Comparison of ENCODE assay signal across 23 cellular contexts in genomic region chr2:117718048-117718447, GRCh38.
"Had no signal": no experiment of that assay in that cellular context is flagged by ENCODE, and none has a peak within 500 bp of the region (broad histone marks: within the 10 kb centered on the region; RNA-seq: fewer than 3 reads in every experiment).

No MANE protein-coding gene starts in this region.

- H3K27me3 ChIP-seq: colonic mucosa, MG63, Peyer's patch had no signal

- ATAC-seq: activated CD4-positive, CD25-positive, alpha-beta regulatory T cell treated with anti-CD3 and anti-CD28 coated beads, Interleukin-2, amount 50 U/mL, for 24 hours; activated CD8-positive, alpha-beta T cell treated with anti-CD3 and anti-CD28 coated beads for 36 hours; activated T-cell treated with anti-CD3 and anti-CD28 coated beads, Interleukin-2, amount 50 U/mL, for 72 hours had no signal

- H3K27me3 Mint-ChIP-seq: activated CD8-positive, alpha-beta T cell treated with anti-CD3 and anti-CD28 coated beads for 36 hours; activated naive CD4-positive, alpha-beta T cell treated with anti-CD3 and anti-CD28 coated beads, Interleukin-2, amount 10 ng/mL, durations not matched to agents 7 days and 5 days; activated naive CD8-positive, alpha-beta T cell treated with anti-CD3 and anti-CD28 coated beads for 36 hours had no signal

- H3K4me1 ChIP-seq: colonic mucosa, Peyer's patch, SJCRH30 had no signal

- H3K4me3 Mint-ChIP-seq: activated CD8-positive, alpha-beta T cell treated with anti-CD3 and anti-CD28 coated beads for 36 hours; activated naive CD4-positive, alpha-beta T cell treated with anti-CD3 and anti-CD28 coated beads, Interleukin-2, amount 10 ng/mL, durations not matched to agents 7 days and 5 days; activated naive CD8-positive, alpha-beta T cell treated with anti-CD3 and anti-CD28 coated beads for 36 hours; activated T-cell treated with anti-CD3 and anti-CD28 coated beads, Interleukin-2, amount 50 U/mL, for 72 hours; T-helper 1 cell treated with Interleukin-12 subunit alpha and Interleukin-12 subunit beta and Interleukin-4 antibody, amounts not matched to agents 30 μg/mL and 1 μg/mL, for 36 hours had no signal

- H3K4me3 ChIP-seq: colonic mucosa, MG63, Peyer's patch, SJCRH30 had no signal

- H3K9me3 Mint-ChIP-seq: activated CD8-positive, alpha-beta T cell treated with anti-CD3 and anti-CD28 coated beads for 36 hours; activated naive CD4-positive, alpha-beta T cell treated with anti-CD3 and anti-CD28 coated beads, Interleukin-2, amount 10 ng/mL, durations not matched to agents 7 days and 5 days; activated T-helper 2 cell treated with anti-CD3 and anti-CD28 coated beads, Interferon-gamma antibody, Interleukin-2, Interleukin-4, amounts not matched to agents 10 μg/mL and 5 μg/mL and 100 μg/mL, durations not matched to agents 14 hours and 24 hours and 36 hours; T-helper 1 cell treated with Interleukin-12 subunit alpha and Interleukin-12 subunit beta and Interleukin-4 antibody, amounts not matched to agents 30 μg/mL and 1 μg/mL, for 36 hours had no signal

- H3K27ac ChIP-seq: colonic mucosa, Peyer's patch, RWPE1, SJCRH30 had no signal

- H3K36me3 ChIP-seq: colonic mucosa, MG63, Peyer's patch, SJCRH30 had no signal

- DNase-seq: activated CD4-positive, alpha-beta T cell treated with anti-CD3 and anti-CD28 coated beads for 4 hours; activated CD8-positive, alpha-beta memory T cell treated with anti-CD3 and anti-CD28 coated beads, Interleukin-2, amount 50 U/mL, for 4 hours; activated CD8-positive, alpha-beta T cell treated with anti-CD3 and anti-CD28 coated beads for 36 hours; activated gamma-delta T cell treated with Interleukin-2 at 50 U/mL for 16 hours; activated naive CD4-positive, alpha-beta T cell treated with anti-CD3 and anti-CD28 coated beads, Interleukin-2, amount 10 ng/mL, durations not matched to agents 7 days and 5 days; activated naive CD8-positive, alpha-beta T cell treated with anti-CD3 and anti-CD28 coated beads for 36 hours; activated T-cell treated with anti-CD3 and anti-CD28 coated beads, Interleukin-2, amount 50 U/mL, for 72 hours; cerebellar nuclear complex; colonic mucosa; MG63; MV-4-11; NCI-H1930; NCI-H2107; NCI-H446 treated with DMSO at 0.1 percent for 48 hours; NCI-H526 treated with DMSO at 0.1 percent for 48 hours; NK-92 treated with Interleukin-12 subunit alpha and Interleukin-12 subunit beta, amount 100 ng/mL, for 24 hours; Peyer's patch; Right ventricle myocardium superior; SJCRH30 had no signal

- H3K9me3 ChIP-seq: colonic mucosa, MG63, Peyer's patch, SJCRH30 had no signal

- H3K27ac Mint-ChIP-seq: activated CD8-positive, alpha-beta T cell treated with anti-CD3 and anti-CD28 coated beads for 36 hours; activated naive CD4-positive, alpha-beta T cell treated with anti-CD3 and anti-CD28 coated beads, Interleukin-2, amount 10 ng/mL, durations not matched to agents 7 days and 5 days; activated naive CD8-positive, alpha-beta T cell treated with anti-CD3 and anti-CD28 coated beads for 36 hours; activated T-cell treated with anti-CD3 and anti-CD28 coated beads, Interleukin-2, amount 50 U/mL, for 72 hours; activated T-helper 2 cell treated with anti-CD3 and anti-CD28 coated beads, Interferon-gamma antibody, Interleukin-2, Interleukin-4, amounts not matched to agents 10 μg/mL and 5 μg/mL and 100 μg/mL, durations not matched to agents 14 hours and 24 hours and 36 hours; T-helper 1 cell treated with Interleukin-12 subunit alpha and Interleukin-12 subunit beta and Interleukin-4 antibody, amounts not matched to agents 30 μg/mL and 1 μg/mL, for 36 hours had no signal

- H3K4me1 Mint-ChIP-seq: activated naive CD4-positive, alpha-beta T cell treated with anti-CD3 and anti-CD28 coated beads, Interleukin-2, amount 10 ng/mL, durations not matched to agents 7 days and 5 days had no signal

- H3K36me3 Mint-ChIP-seq: activated naive CD4-positive, alpha-beta T cell treated with anti-CD3 and anti-CD28 coated beads, Interleukin-2, amount 10 ng/mL, durations not matched to agents 7 days and 5 days; activated naive CD8-positive, alpha-beta T cell treated with anti-CD3 and anti-CD28 coated beads for 36 hours had no signal
